Comparison of ENCODE assay signal across 22 cellular contexts in genomic region chr2:130790808-130791616, GRCh38. TPM values are rescaled to one million over a fixed set of nuclear protein-coding genes. Genes with fewer than 3 reads are reported as not detected.
"Had no signal": no experiment of that assay in that cellular context is flagged by ENCODE, and none has a peak within 500 bp of the region (broad histone marks: within the 10 kb centered on the region; RNA-seq: fewer than 3 reads in every experiment).

No MANE protein-coding gene starts in this region.

- H3K9me3 ChIP-seq: body of pancreas, esophagus squamous epithelium, thoracic aorta, uterus had no signal

- H3K36me3 ChIP-seq: esophagus squamous epithelium, thoracic aorta, uterus had no signal

- H3K27me3 ChIP-seq: body of pancreas, esophagus squamous epithelium, uterus had no signal

- H3K27ac ChIP-seq: esophagus squamous epithelium, skin epidermis, thoracic aorta, uterus had no signal

- H3K4me1 ChIP-seq: esophagus squamous epithelium, uterus had no signal

- H3K4me3 ChIP-seq: body of pancreas, esophagus squamous epithelium, skin epidermis, thoracic aorta, uterus had no signal

- DNase-seq: activated CD4-positive, alpha-beta T cell treated with anti-CD3 and anti-CD28 coated beads, Interleukin-2, amount 10 ng/mL, durations not matched to agents 24 days and 14 days; activated CD4-positive, CD25-positive, alpha-beta regulatory T cell; activated CD8-positive, alpha-beta memory T cell treated with anti-CD3 and anti-CD28 coated beads, Interleukin-2, amount 50 U/mL, for 48 hours; activated gamma-delta T cell treated with Interleukin-2 at 50 U/mL for 16 hours; activated T-cell treated with anti-CD3 and anti-CD28 coated beads, Interleukin-2, amount 50 U/mL, for 72 hours; amniotic stem cell; central memory CD4-positive, alpha-beta T cell; cortex of kidney; effector CD8-positive, alpha-beta T cell; esophagus squamous epithelium; stimulated activated CD4-positive, alpha-beta T cell treated with anti-CD3 and anti-CD28 coated beads, Interleukin-4, amount 100 ng/mL, for 24 hours; uterus had no signal

- ATAC-seq: activated T-cell treated with anti-CD3 and anti-CD28 coated beads, Interleukin-2, amount 50 U/mL, for 72 hours had no signal

RNA-seq across cellular contexts. Expression of gene AMER3, which starts 35.7 kb away (rescaled TPM):
- total RNA-seq: activated CD4-positive, alpha-beta T cell treated with anti-CD3 and anti-CD28 coated beads, Interleukin-2, amount 10 ng/mL, durations not matched to agents 24 days and 14 days; activated T-cell treated with anti-CD3 and anti-CD28 coated beads, Interleukin-2, amount 50 U/mL, for 72 hours; endothelial cell of umbilical vein; esophagus squamous epithelium; fibroblast of villous mesenchyme; glomerular endothelial cell; kidney epithelial cell; lower leg skin; mesothelial cell of epicardium; myocyte; thoracic aorta had no signal
- polyA plus RNA-seq: endothelial cell of umbilical vein had no signal

RNA-seq across cellular contexts. Expression of gene ARHGEF4, which starts 45.7 kb away (rescaled TPM):
- total RNA-seq: endothelial cell of umbilical vein had no signal
- polyA plus RNA-seq: endothelial cell of umbilical vein had no signal
